Comparison of ENCODE assay signal across 22 cellular contexts in genomic region chrX:19392703-19393102, GRCh38. TPM values are rescaled to one million over a fixed set of nuclear protein-coding genes. Genes with fewer than 3 reads are reported as not detected.
A peak's percentile ranks its signal among the peaks of the same experiment; 100 is the strongest.
DNase-seq lines count a peak whose midpoint lies in the region; FAIRE-seq and TF ChIP-seq lines count a peak whose summit lies in the region.
"Had no signal": no experiment of that assay in that cellular context is flagged by ENCODE, and none has a peak within 500 bp of the region (broad histone marks: within the 10 kb centered on the region; RNA-seq: fewer than 3 reads in every experiment).

No MANE protein-coding gene starts in this region.

- H3K27ac Mint-ChIP-seq in astrocyte (ENCODE audit: unreplicated experiment), result no peak overlapping the region
- H3K27ac Mint-ChIP-seq: CD14-positive monocyte; CD4-positive, alpha-beta T cell; CD8-positive, alpha-beta T cell had no signal

- no peak overlapping the region for H3K9ac ChIP-seq in astrocyte (ENCODE audit: low read length)
- H3K9ac ChIP-seq: BLaER1 had no signal

- H3K36me3 ChIP-seq in astrocyte (ENCODE audit: insufficient read depth, low read length), result no peaks in the 10 kb centered on the region
- H3K36me3 ChIP-seq: BE2C had no signal

- peak; percentile 85 for FAIRE-seq in astrocyte (lab: Jason Lieb, UNC)
- FAIRE-seq: A204.1, D721Med, G401.6, GM12891, GM19239 had no signal

- no peaks in the 10 kb centered on the region for H3K27me3 ChIP-seq in astrocyte (ENCODE audit: insufficient read depth, low read length)
- H3K27me3 ChIP-seq: BE2C, BLaER1 had no signal

- no peak for TF ChIP-seq POLR2A in erythroblast (IDR thresholded peaks at IDR 0.05; ENCODE audit: low read length)

- no peaks in the 10 kb centered on the region for H3K36me3 Mint-ChIP-seq in astrocyte (ENCODE audit: low read depth, unreplicated experiment)
- H3K36me3 Mint-ChIP-seq: CD14-positive monocyte; CD8-positive, alpha-beta T cell had no signal

- H3K4me3 Mint-ChIP-seq in astrocyte (ENCODE audit: unreplicated experiment), result no peak overlapping the region
- H3K4me3 Mint-ChIP-seq: CD14-positive monocyte; CD4-positive, alpha-beta T cell; CD8-positive, alpha-beta T cell had no signal

- no peak overlapping the region for H2AFZ ChIP-seq in astrocyte (ENCODE audit: low read depth, low read length)

- no peaks in the 10 kb centered on the region for H3K27me3 Mint-ChIP-seq in astrocyte (ENCODE audit: low read depth, unreplicated experiment)
- H3K27me3 Mint-ChIP-seq: CD4-positive, alpha-beta T cell had no signal

- no peaks in the 10 kb centered on the region for H3K9me3 Mint-ChIP-seq in astrocyte (ENCODE audit: unreplicated experiment)
- H3K9me3 Mint-ChIP-seq: CD4-positive, alpha-beta T cell; CD8-positive, alpha-beta T cell had no signal

- H3K79me2 ChIP-seq in astrocyte (ENCODE audit: insufficient read depth, low read length), result no peaks in the 10 kb centered on the region

- DNase-seq in astrocyte (ENCODE audit: low read depth) (no peak), erythroblast (lab: John Stamatoyannopoulos, UW) (peak; percentile 60 to 65), CD1c-positive myeloid dendritic cell (ENCODE audit: extremely low spot score) (no peak), NCI-H524 (lab: John Stamatoyannopoulos, UW) (no peak)
- no peak for DNase-seq in NK-92 treated with Interleukin-12 subunit alpha and Interleukin-12 subunit beta, amount 100 ng/mL, for 24 hours (lab: John Stamatoyannopoulos, UW)
- DNase-seq: 8988T; ACHN; BE2C; C1 segment of cervical spinal cord; Caco-2; Calu3; CD4-positive, alpha-beta T cell; CD8-positive, alpha-beta T cell; DMS79 treated with DMSO at 0.1 percent for 48 hours; GF-D8 had no signal

- no peak overlapping the region for H3K4me2 ChIP-seq in astrocyte (ENCODE audit: low read length)
- H3K4me2 ChIP-seq: BLaER1 had no signal

- H3K4me1 Mint-ChIP-seq in astrocyte (ENCODE audit: low read depth, unreplicated experiment), result no peaks in the 10 kb centered on the region
- H3K4me1 Mint-ChIP-seq: CD14-positive monocyte had no signal

- H3K4me3 ChIP-seq in astrocyte (ENCODE audit: insufficient read depth, low read depth, low read length), result no peak overlapping the region
- H3K4me3 ChIP-seq: BLaER1 had no signal

- H3K9me3 ChIP-seq in astrocyte (ENCODE audit: insufficient read depth, low read depth, low read length), result no peaks in the 10 kb centered on the region
- H3K9me3 ChIP-seq: BE2C, BLaER1, Caco-2 had no signal

- no peaks in the 10 kb centered on the region for H3K4me1 ChIP-seq in astrocyte (ENCODE audit: insufficient read depth, low read length)
- H3K4me1 ChIP-seq: BE2C, Caco-2 had no signal

- TF ChIP-seq CTCF in astrocyte (IDR thresholded peaks at IDR 0.05; ENCODE audit: insufficient read depth, low read depth, low read length), result no peak

- no peak overlapping the region for H3K27ac ChIP-seq in astrocyte (ENCODE audit: low read depth, low read length)
- H3K27ac ChIP-seq: BLaER1 had no signal

- H4K20me1 ChIP-seq in astrocyte (ENCODE audit: insufficient read depth, low read length), result no peaks in the 10 kb centered on the region
- H4K20me1 ChIP-seq: BLaER1 had no signal

RNA-seq across cellular contexts. Expression of gene PDHA1, which starts 49.0 kb away (rescaled TPM):
- 158 and 163 TPM in 2 replicates for total RNA-seq in astrocyte

Comparison
In these comparisons a context has a peak if more than half of its experiments do, and no peak if none do; other contexts are left out.
1. DNase-seq: peak in erythroblast (2 of 2); none in astrocyte (single experiment), CD1c-positive myeloid dendritic cell (single experiment), NCI-H524 (0 of 2) and NK-92 treated with Interleukin-12 subunit alpha and Interleukin-12 subunit beta, amount 100 ng/mL, for 24 hours (single experiment).